8 cellular contexts compared by ENCODE assay signal in genomic region chr11:62771144-62772021, GRCh38. TPM values are rescaled to one million over a fixed set of nuclear protein-coding genes. Genes with fewer than 3 reads are reported as not detected.
DNase-seq lines count a peak whose midpoint lies in the region; ATAC-seq and TF ChIP-seq lines count a peak whose summit lies in the region.

TSS of gene TAF6L (plus strand) at chr11:62771396. CDS start at chr11:62775784, 4,388 bp downstream.

- no peaks in the 10 kb centered on the region for H3K9me2 ChIP-seq in PC-3 (replicated peaks; ENCODE audit: low read length)

- H3K9ac ChIP-seq in IMR-90 (ENCODE audit: low read depth, low read length) = peak within 1 kb of the TSS; percentile 78
- peak within 1 kb of the TSS; percentile 72 for H3K9ac ChIP-seq in PC-3 (ENCODE audit: low read length)
- H3K9ac ChIP-seq in mucosa of stomach (ENCODE audit: low read length) = peak within 1 kb of the TSS; percentile 76

- BruUV-seq in IMR-90 (replicated peaks; lab: Mats Ljungman, UMichigan) = no TSS peak
- BruUV-seq in PC-3 (replicated peaks; lab: Mats Ljungman, UMichigan) = TSS peak; percentile 65

- no peak for TF ChIP-seq RAD21 in IMR-90 (IDR thresholded peaks at IDR 0.05; ENCODE audit: low read length)

- CTCF ChIA-PET in IMR-90 (lab: Yijun Ruan, JAX) (interaction anchor here (0.9 to 3.8 kb wide), 2 partner anchors 10 to 16 kb away, joined by 5 to 26 read pairs; partner anchors contain the start of gene TMEM179B), PC-3 (lab: Charles Lee) (interaction anchor here (0.5 to 1.5 kb wide), 8 partner anchors 10 to 149 kb away, joined by 3 to 12 read pairs (median 4); partner anchors contain the start of genes B3GAT3, POLR2G and ZBTB3)

- peak within 1 kb of the TSS; percentile 74 for H3K23ac ChIP-seq in IMR-90 (ENCODE audit: low read depth, low read length)

- intact Hi-C loops in IMR-90 (cut with micrococcal nuclease) = no loop called here
- intact Hi-C loops in PC-3 (cut with micrococcal nuclease) = loop anchor here (2.0 kb wide), 1 partner anchor 43 kb away; the partner anchor contains the start of gene TTC9C

- peak within 1 kb of the TSS; percentile 97 for H4K5ac ChIP-seq in IMR-90 (ENCODE audit: low read depth, low read length)

- H2BK15ac ChIP-seq in IMR-90 (ENCODE audit: low read depth, low read length) = no peak within 1 kb of the TSS; the same call in 2 of the 3 replicates

- peak within 1 kb of the TSS; percentile 66 for H2BK120ac ChIP-seq in IMR-90 (ENCODE audit: low read depth, low read length)

- peaks cover 14% of the 10 kb centered on the region for H3K36me3 ChIP-seq in IMR-90 (ENCODE audit: control insufficient read depth, insufficient read depth, low read length)
- H3K36me3 ChIP-seq in PC-3 (ENCODE audit: low read depth, low read length) = peaks cover 11% of the 10 kb centered on the region
- peaks cover 7% of the 10 kb centered on the region for H3K36me3 ChIP-seq in mucosa of stomach (ENCODE audit: control insufficient read depth, insufficient read depth, low read length)

- H3K9me3 ChIP-seq in IMR-90 (ENCODE audit: control insufficient read depth, insufficient read depth, low read length) (no peaks in the 10 kb centered on the region), PC-3 (ENCODE audit: low read length) (no peaks in the 10 kb centered on the region), mucosa of stomach (ENCODE audit: control insufficient read depth, low read length) (no peaks in the 10 kb centered on the region)

- 0 out of 2 replicates have a peak, but pooled peaks cover 3% of the 10 kb centered on the region for H3K9me1 ChIP-seq in IMR-90 (ENCODE audit: insufficient read depth, low read length)

- in situ Hi-C loops in IMR-90 (cut with MboI; ENCODE audit: low sequenced_read_pairs) = no loop called here

- peak within 1 kb of the TSS; percentile 77 for H4K91ac ChIP-seq in IMR-90 (ENCODE audit: insufficient read depth, low read depth, low read length)

- H3F3A ChIP-seq in PC-3 (ENCODE audit: low read length, unreplicated experiment) = peaks cover 3% of the 10 kb centered on the region

- TF ChIP-seq CTCF in IMR-90 (conservative IDR thresholded peaks at IDR 0.05; ENCODE audit: low read depth, low read length) (no peak), PC-3 (conservative IDR thresholded peaks at IDR 0.05; ENCODE audit: low read depth, low read length) (no peak)

- no peaks in the 10 kb centered on the region for H4K20me1 ChIP-seq in IMR-90 (ENCODE audit: insufficient read depth, low read length)
- no peaks in the 10 kb centered on the region for H4K20me1 ChIP-seq in PC-3 (ENCODE audit: low read length)

- peak within 1 kb of the TSS; percentile 93 to 97 for H4K8ac ChIP-seq in IMR-90 (ENCODE audit: low read depth in 2 of 2, low read length in 2 of 2)

- H3K4me2 ChIP-seq in IMR-90 (ENCODE audit: low read depth, low read length) (peak within 1 kb of the TSS; percentile 93), PC-3 (ENCODE audit: low read length) (peak within 1 kb of the TSS; percentile 92)

- H2BK20ac ChIP-seq in IMR-90 (ENCODE audit: low read depth, low read length) = no peak within 1 kb of the TSS

- peak; percentile 91 for DNase-seq in DMS 273 treated with DMSO at 0.1 percent for 48 hours (lab: John Stamatoyannopoulos, UW)
- peak; percentile 95 for DNase-seq in IMR-90
- peak; percentile 99 for DNase-seq in PC-3
- peak; percentile 89 for DNase-seq in activated T-cell treated with anti-CD3 and anti-CD28 coated beads, Interleukin-2, amount 50 U/mL, for 1 hour
- peak; percentile 95 to 96 for DNase-seq in erythroblast (lab: John Stamatoyannopoulos, UW)
- peak; percentile 75 to 76 for DNase-seq in stimulated activated CD8-positive, alpha-beta memory T cell treated with anti-CD3 and anti-CD28 coated beads, Interleukin-7, amount 100 ng/mL, for 1 hour (ENCODE audit: low read depth in 2 of 2)

- H2BK5ac ChIP-seq in IMR-90 (ENCODE audit: low read depth, low read length, poor library complexity, severe bottlenecking) = peak within 1 kb of the TSS; percentile 90

- TF ChIP-seq POLR2A in IMR-90 (IDR thresholded peaks at IDR 0.05; ENCODE audit: low read depth, low read length) (peak; percentile 75), erythroblast (IDR thresholded peaks at IDR 0.05; ENCODE audit: low read length) (peak; percentile 69)

- H3K79me1 ChIP-seq in IMR-90 (ENCODE audit: low read depth in 1 of 2, low read length in 2 of 2) = peaks cover 8 to 31% of the 10 kb centered on the region in 2 experiments

- WGBS in IMR-90 (ENCODE audit: extremely low coverage in 2 of 2, insufficient read length in 1 of 2), 2 experiments = 10% methylated on average over 6 of the region's 60 CpGs; no CpG with 5 or more reads in 1 of the 2 experiments

- peak within 1 kb of the TSS; percentile 81 for H3K4me3 ChIP-seq in IMR-90 (ENCODE audit: insufficient read depth, low read depth, low read length)
- peak within 1 kb of the TSS; percentile 74 for H3K4me3 ChIP-seq in PC-3 (ENCODE audit: low read length)
- H3K4me3 ChIP-seq in mucosa of stomach (ENCODE audit: low read length) = peak within 1 kb of the TSS; percentile 85

- peak within 1 kb of the TSS; percentile 88 for H3K18ac ChIP-seq in IMR-90 (ENCODE audit: low read depth, low read length)

- H3K4me1 ChIP-seq in IMR-90 (ENCODE audit: control insufficient read depth, insufficient read depth, low read length) = peaks cover 3% of the 10 kb centered on the region
- H3K4me1 ChIP-seq in PC-3 (ENCODE audit: insufficient read depth, low read length) = peaks cover 13% of the 10 kb centered on the region
- H3K4me1 ChIP-seq in mucosa of stomach (ENCODE audit: control insufficient read depth, insufficient read depth, low read length) = peaks cover 18% of the 10 kb centered on the region

- POLR2A ChIA-PET in IMR-90 (lab: Charles Lee; ENCODE audit: unreplicated experiment) = interaction anchor here (0.6 to 1.0 kb wide), 2 partner anchors 10 to 17 kb away, joined by 3 to 5 read pairs; partner anchors contain the start of genes POLR2G and ZBTB3
- POLR2A ChIA-PET in PC-3 (lab: Charles Lee; ENCODE audit: unreplicated experiment) = interaction anchor here (0.5 to 1.1 kb wide), 12 partner anchors 12 to 291 kb away, joined by 3 to 21 read pairs (median 4); partner anchors contain the start of genes HNRNPUL2 and ZBTB3

- H3K27ac ChIP-seq in IMR-90 (ENCODE audit: insufficient read depth, low read length) = peak within 1 kb of the TSS; percentile 96
- peak within 1 kb of the TSS; percentile 76 for H3K27ac ChIP-seq in PC-3 (ENCODE audit: low read length)

- peak within 1 kb of the TSS; percentile 91 for H3K56ac ChIP-seq in IMR-90 (ENCODE audit: extremely low read depth, insufficient read depth, low read length)

- dilution Hi-C loops in IMR-90 (cut with HindIII; ENCODE audit: low sequenced_read_pairs, unreplicated experiment) = no loop called here

- H3K14ac ChIP-seq in IMR-90 (replicated peaks; ENCODE audit: low read depth, low read length) = peak within 1 kb of the TSS; percentile 80

- H3K27me3 ChIP-seq in IMR-90 (ENCODE audit: control insufficient read depth, insufficient read depth, low read length) (no peaks in the 10 kb centered on the region), PC-3 (ENCODE audit: low read length) (no peaks in the 10 kb centered on the region), mucosa of stomach (ENCODE audit: control insufficient read depth, insufficient read depth, low read length) (no peaks in the 10 kb centered on the region)

- H2AK9ac ChIP-seq in IMR-90 (replicated peaks; ENCODE audit: low read depth, low read length, poor library complexity) = peak within 1 kb of the TSS; percentile 77

- H2AK5ac ChIP-seq in IMR-90 (ENCODE audit: low read depth, low read length) = peak within 1 kb of the TSS; percentile 85

- ATAC-seq in GM21528 (IDR thresholded peaks at IDR 0.05; ENCODE audit: low FRiP score, unreplicated experiment) = peak; percentile 76
- peak; percentile 99 for ATAC-seq in IMR-90 (ENCODE audit: low read depth)
- peak; percentile 92 for ATAC-seq in PC-3

- H2AFZ ChIP-seq in IMR-90 (replicated peaks; ENCODE audit: low read length, poor library complexity) (peak within 1 kb of the TSS; percentile 95), PC-3 (ENCODE audit: low read length) (peak within 1 kb of the TSS; percentile 80)

- H3K4ac ChIP-seq in IMR-90 (ENCODE audit: low read depth, low read length) = peak within 1 kb of the TSS; percentile 88

- peaks cover 20% of the 10 kb centered on the region for H3K79me2 ChIP-seq in PC-3 (ENCODE audit: low read length)

TF ChIP-seq in IMR-90, 13 proteins besides CTCF, POLR2A, EP300 and RAD21:
- TF ChIP-seq MAZ (IDR thresholded peaks at IDR 0.05; ENCODE audit: borderline replicate concordance, low read depth, low read length) (peak; percentile 96), NFE2L2 (IDR thresholded peaks at IDR 0.05; ENCODE audit: low read depth, low read length) (peak; percentile 5; the same call in 1 of the 2 replicates), BHLHE40 (IDR thresholded peaks at IDR 0.05; ENCODE audit: low read depth, low read length) (peak; percentile 77), RFX5 (IDR thresholded peaks at IDR 0.05; ENCODE audit: low read depth, low read length) (no peak), USF2 (IDR thresholded peaks at IDR 0.05; ENCODE audit: low read depth, low read length) (peak; percentile 97), MXI1 (IDR thresholded peaks at IDR 0.05; ENCODE audit: borderline replicate concordance, low read depth, low read length) (no peak), ELK1 (IDR thresholded peaks at IDR 0.05; ENCODE audit: borderline replicate concordance, low read depth, low read length) (no peak), CEBPB (IDR thresholded peaks at IDR 0.05; ENCODE audit: low read depth, low read length) (no peak)
TF ChIP-seq in IMR-90: peak in this region for 4.

RNA-seq across cellular contexts. Expression of gene TAF6L, which starts in this region (rescaled TPM):
- total RNA-seq in IMR-90 (2012; rRNA removed) (8.1 and 9.5 TPM in 2 replicates), PC-3 (2014; rRNA removed) (40.2 and 43.9 TPM in 2 replicates)
- 13.5 and 14.5 TPM in 2 replicates for polyA plus RNA-seq in IMR-90 (2012; rRNA removed)
- 10.3 and 12.5 TPM in 2 replicates for polyA plus RNA-seq in IMR-90 (2012; cell fraction: cytosol; rRNA removed)
- 70.0 and 76.6 TPM in 2 replicates for polyA plus RNA-seq in IMR-90 (2012; cell fraction: nucleus; rRNA removed; ENCODE audit: low replicate concordance)

Comparison
In these comparisons a context has a peak if more than half of its experiments do, and no peak if none do; other contexts are left out.
1. Peak in every context shown above with its lines: DNase-seq, ATAC-seq, H3K4me3 ChIP-seq and H3K27ac ChIP-seq.